22 cellular contexts compared by ENCODE assay signal in the genomic region with DNA sequence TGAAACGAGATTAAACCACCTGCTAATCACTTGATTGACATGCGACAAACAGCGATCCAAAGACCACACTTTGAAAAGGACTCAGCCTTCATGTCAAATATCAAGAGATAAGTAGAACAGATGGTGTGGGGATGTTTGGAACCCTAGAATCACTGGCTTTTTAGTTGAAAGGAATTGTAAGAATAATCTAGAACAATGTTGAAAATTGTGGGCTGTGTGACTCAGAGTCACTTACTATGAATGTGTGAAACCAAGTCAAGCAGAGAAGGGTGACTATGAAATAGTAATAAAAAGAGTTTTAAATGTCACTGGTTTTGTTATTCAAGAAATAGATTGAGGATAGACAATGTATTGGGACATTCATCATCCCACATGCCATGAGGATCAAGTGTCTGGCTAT.
"Had no signal": no experiment of that assay in that cellular context is flagged by ENCODE, and none has a peak within 500 bp of the region (broad histone marks: within the 10 kb centered on the region; RNA-seq: fewer than 3 reads in every experiment).

No MANE protein-coding gene starts in this region.

- H3K36me3 ChIP-seq: sigmoid colon, upper lobe of right lung, vagina had no signal

- H3K9me3 Mint-ChIP-seq: dendritic cell treated with granulocyte-macrophage colony-stimulating factor and Interleukin-4, amounts not matched to agents 40 ng/mL and 50 ng/mL, for 4 days; stimulated activated naive CD8-positive, alpha-beta T cell treated with anti-CD3 and anti-CD28 coated beads, Interleukin-15, Interleukin-2, amounts not matched to agents 100 ng/mL and 50 ng/mL, for 24 hours had no signal

- H3K4me3 ChIP-seq: esophagus squamous epithelium, gastroesophageal sphincter, lung, psoas muscle, sigmoid colon, testis, tibial nerve, upper lobe of right lung, vagina had no signal

- H3K27me3 ChIP-seq: esophagus squamous epithelium, gastroesophageal sphincter, sigmoid colon, testis, tibial nerve, upper lobe of right lung, vagina had no signal

- H3K4me1 ChIP-seq: testis, upper lobe of right lung had no signal

- DNase-seq: esophagus squamous epithelium; foreskin fibroblast; glutamatergic neuron; kidney; left colon; left ventricle myocardium superior; mesendoderm; naive B cell; nephron progenitor cell; psoas muscle; sigmoid colon; small intestine; stimulated activated CD4-positive, alpha-beta T cell treated with anti-CD3 and anti-CD28 coated beads, Interleukin-2, amount 100 ng/mL, for 48 hours; testis; upper lobe of right lung had no signal

- H3K27ac Mint-ChIP-seq: dendritic cell treated with granulocyte-macrophage colony-stimulating factor and Interleukin-4, amounts not matched to agents 40 ng/mL and 50 ng/mL, for 4 days; stimulated activated naive CD8-positive, alpha-beta T cell treated with anti-CD3 and anti-CD28 coated beads, Interleukin-15, Interleukin-2, amounts not matched to agents 100 ng/mL and 50 ng/mL, for 24 hours had no signal

- ATAC-seq: gastroesophageal sphincter, left colon, left ventricle myocardium superior, psoas muscle, upper lobe of right lung had no signal

- H3K27ac ChIP-seq: gastroesophageal sphincter, psoas muscle, sigmoid colon, testis, tibial nerve, upper lobe of right lung, vagina had no signal

- H3K9me3 ChIP-seq: esophagus squamous epithelium, gastroesophageal sphincter, psoas muscle, sigmoid colon, testis, tibial nerve, upper lobe of right lung, vagina had no signal

- H3K4me1 Mint-ChIP-seq: naive B cell had no signal

- H3K27me3 Mint-ChIP-seq: dendritic cell treated with granulocyte-macrophage colony-stimulating factor and Interleukin-4, amounts not matched to agents 40 ng/mL and 50 ng/mL, for 4 days; naive B cell; stimulated activated naive CD8-positive, alpha-beta T cell treated with anti-CD3 and anti-CD28 coated beads, Interleukin-15, Interleukin-2, amounts not matched to agents 100 ng/mL and 50 ng/mL, for 24 hours had no signal

- H3K4me3 Mint-ChIP-seq: dendritic cell treated with granulocyte-macrophage colony-stimulating factor and Interleukin-4, amounts not matched to agents 40 ng/mL and 50 ng/mL, for 4 days; naive B cell; nephron progenitor cell; stimulated activated naive CD8-positive, alpha-beta T cell treated with anti-CD3 and anti-CD28 coated beads, Interleukin-15, Interleukin-2, amounts not matched to agents 100 ng/mL and 50 ng/mL, for 24 hours had no signal

- FAIRE-seq: colon, kidney, small intestine had no signal
